In the genomic region with DNA sequence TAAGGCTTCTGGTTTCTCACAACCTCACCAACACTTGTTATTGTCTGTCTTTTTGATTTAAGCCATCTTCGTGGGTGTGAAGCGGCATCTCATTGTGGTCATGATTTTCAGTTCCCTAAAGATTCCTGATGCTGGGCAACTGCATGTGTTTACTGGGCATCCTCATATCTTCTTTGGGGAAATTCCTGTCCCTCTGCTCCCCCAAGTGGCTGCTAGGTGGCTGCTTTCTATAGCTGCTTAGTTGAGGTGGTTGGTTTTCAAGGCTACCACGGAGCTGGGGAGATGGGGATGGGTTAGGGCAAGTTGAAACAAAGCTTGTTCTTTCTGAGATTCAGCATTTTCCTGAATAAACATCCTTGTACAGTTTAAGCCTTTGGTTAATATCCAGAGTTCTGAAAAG, we compare ENCODE assay signal across 9 cellular contexts.
DNase-seq lines count a peak whose midpoint lies in the region; ATAC-seq and TF ChIP-seq lines count a peak whose summit lies in the region.
"Had no signal": no experiment of that assay in that cellular context is flagged by ENCODE, and none has a peak within 500 bp of the region (broad histone marks: within the 10 kb centered on the region; RNA-seq: fewer than 3 reads in every experiment).

No MANE protein-coding gene starts in this region.

- CTCF ChIA-PET in HCT116 (lab: Charles Lee): interaction anchor here (1.0 to 1.9 kb wide), 3 partner anchors 334 to 431 kb away, joined by 3 to 9 read pairs (median 5); no protein-coding TSS in a partner anchor
- CTCF ChIA-PET in CD8-positive, alpha-beta memory T cell (lab: Charles Lee): no interaction called here

- H3K9ac ChIP-seq in DND-41 (ENCODE audit: low read depth, low read length) (no peak overlapping the region), HCT116 (ENCODE audit: low read length) (no peak overlapping the region)

- no TSS peak for BruUV-seq in HCT116 (replicated peaks; lab: Mats Ljungman, UMichigan)

- no peaks in the 10 kb centered on the region for H3K79me2 ChIP-seq in DND-41 (ENCODE audit: insufficient read depth, low read length)
- H3K79me2 ChIP-seq in HCT116 (ENCODE audit: insufficient read depth, low read length): no peaks in the 10 kb centered on the region

- no peaks in the 10 kb centered on the region for H3K9me2 ChIP-seq in HCT116 (ENCODE audit: insufficient read depth)

- no peaks in the 10 kb centered on the region for H3K4me1 ChIP-seq in DND-41 (ENCODE audit: insufficient read depth, low read length)
- H3K4me1 ChIP-seq in HCT116 (ENCODE audit: control insufficient read depth in 1 of 2, insufficient read depth in 2 of 2, low read length in 2 of 2): no peaks in the 10 kb centered on the region
- no peaks in the 10 kb centered on the region for H3K4me1 ChIP-seq in CD8-positive, alpha-beta memory T cell (ENCODE audit: insufficient read depth, low read length)
- H3K4me1 ChIP-seq in sigmoid colon: peaks cover 0 to 11% (median 4%) of the 10 kb centered on the region in 4 donors

- H2AFZ ChIP-seq in DND-41 (ENCODE audit: low read depth, low read length) (no peak overlapping the region), HCT116 (ENCODE audit: low read depth, low read length, poor library complexity, severe bottlenecking) (no peak overlapping the region)

- 70 to 77% methylated on average over 3 of the region's 3 CpGs for WGBS in sigmoid colon, 2 donors

- no peaks in the 10 kb centered on the region for H3K4me1 Mint-ChIP-seq in activated CD4-positive, alpha-beta T cell treated with anti-CD3 and anti-CD28 coated beads, Interleukin-2, amount 10 ng/mL, durations not matched to agents 24 days and 14 days
- no peaks in the 10 kb centered on the region for H3K4me1 Mint-ChIP-seq in CD8-positive, alpha-beta memory T cell

- TF ChIP-seq POLR2A in HCT116 (IDR thresholded peaks at IDR 0.05; ENCODE audit: borderline replicate concordance, extremely low read depth, insufficient read depth, insufficient read length) (no peak), sigmoid colon (IDR thresholded peaks at IDR 0.05) (no peak)

- POLR2A ChIA-PET in HCT116 (lab: Charles Lee): no interaction called here
- POLR2A ChIA-PET in CD8-positive, alpha-beta memory T cell (lab: Charles Lee): no interaction called here

- H3K36me3 ChIP-seq in DND-41 (ENCODE audit: insufficient read depth, low read length) (no peaks in the 10 kb centered on the region), HCT116 (ENCODE audit: control insufficient read depth in 1 of 2, insufficient read depth in 2 of 2, low read length in 2 of 2) (no peaks in the 10 kb centered on the region), sigmoid colon (no peaks in the 10 kb centered on the region)
- no peaks in the 10 kb centered on the region for H3K36me3 ChIP-seq in CD8-positive, alpha-beta memory T cell (ENCODE audit: insufficient read depth, low read length)

- no peaks in the 10 kb centered on the region for H3K27me3 Mint-ChIP-seq in activated CD4-positive, alpha-beta T cell treated with anti-CD3 and anti-CD28 coated beads, Interleukin-2, amount 10 ng/mL, durations not matched to agents 24 days and 14 days
- peaks cover 7 to 13% of the 10 kb centered on the region in 2 donors for H3K27me3 Mint-ChIP-seq in CD8-positive, alpha-beta memory T cell

- intact Hi-C loops in HCT116 (cut with micrococcal nuclease): loop anchor here (2.0 to 10.0 kb wide), 2 partner anchors 64 to 402 kb away; no protein-coding TSS in a partner anchor
- intact Hi-C loops in activated CD4-positive, alpha-beta T cell treated with anti-CD3 and anti-CD28 coated beads, Interleukin-2, amount 10 ng/mL, durations not matched to agents 24 days and 14 days (cut with micrococcal nuclease): no loop called here
- intact Hi-C loops in sigmoid colon (cut with DNase I): no loop called here

- TF ChIP-seq EP300 in sigmoid colon (IDR thresholded peaks at IDR 0.05): no peak

- ATAC-seq in DND-41 (ENCODE audit: insufficient read depth, low read depth) (peak; percentile 35; the same call in 1 of the 3 replicates), HCT116 (peak; percentile 76), GM19455 (IDR thresholded peaks at IDR 0.05; ENCODE audit: unreplicated experiment) (no peak)

- no peaks in the 10 kb centered on the region for H3K36me3 Mint-ChIP-seq in activated CD4-positive, alpha-beta T cell treated with anti-CD3 and anti-CD28 coated beads, Interleukin-2, amount 10 ng/mL, durations not matched to agents 24 days and 14 days (ENCODE audit: low read depth)
- H3K36me3 Mint-ChIP-seq in CD8-positive, alpha-beta memory T cell: no peaks in the 10 kb centered on the region

- peak; percentile 60 for TF ChIP-seq CTCF in DND-41 (IDR thresholded peaks at IDR 0.05; ENCODE audit: borderline replicate concordance, extremely low read depth, low read length, poor library complexity, severe bottlenecking)
- TF ChIP-seq CTCF in HCT116 (IDR thresholded peaks at IDR 0.05 in 2 of 3, conservative IDR thresholded peaks at IDR 0.05 in 1 of 3; ENCODE audit: borderline replicate concordance in 1 of 3, insufficient read depth in 1 of 3, low read depth in 2 of 3, low read length in 2 of 3): peak; percentile 45 to 54 (median 51); a peak in 5 of 6 replicates
- TF ChIP-seq CTCF in astrocyte of the cerebellum (IDR thresholded peaks at IDR 0.05; ENCODE audit: low read depth, low read length, missing control alignments): peak; percentile 24
- TF ChIP-seq CTCF in sigmoid colon (IDR thresholded peaks at IDR 0.05): no peak

- no peaks in the 10 kb centered on the region for H3K9me3 Mint-ChIP-seq in activated CD4-positive, alpha-beta T cell treated with anti-CD3 and anti-CD28 coated beads, Interleukin-2, amount 10 ng/mL, durations not matched to agents 24 days and 14 days
- H3K9me3 Mint-ChIP-seq in CD8-positive, alpha-beta memory T cell: no peaks in the 10 kb centered on the region

- H3K4me3 Mint-ChIP-seq in activated CD4-positive, alpha-beta T cell treated with anti-CD3 and anti-CD28 coated beads, Interleukin-2, amount 10 ng/mL, durations not matched to agents 24 days and 14 days: no peak overlapping the region
- H3K4me3 Mint-ChIP-seq in CD8-positive, alpha-beta memory T cell: no peak overlapping the region

- H3K4me2 ChIP-seq in DND-41 (ENCODE audit: insufficient read depth, low read length) (no peak overlapping the region), HCT116 (ENCODE audit: low read length) (no peak overlapping the region)

- no peak overlapping the region for H3K4me3 ChIP-seq in DND-41 (ENCODE audit: low read depth in 1 of 2, low read length in 2 of 2)
- no peak overlapping the region for H3K4me3 ChIP-seq in HCT116 (replicated peaks in 1 of 2; ENCODE audit: low read depth in 1 of 2, low read length in 2 of 2)
- H3K4me3 ChIP-seq in astrocyte of the cerebellum (ENCODE audit: low read depth, low read length): no peak overlapping the region
- H3K4me3 ChIP-seq in CD8-positive, alpha-beta memory T cell (ENCODE audit: low read length): no peak overlapping the region
- no peak overlapping the region for H3K4me3 ChIP-seq in sigmoid colon

- peak; percentile 12 for DNase-seq in DND-41
- DNase-seq in HCT116 (ENCODE audit: low read depth, low spot score): peak; percentile 12
- no peak for DNase-seq in astrocyte of the cerebellum (ENCODE audit: low read depth)
- DNase-seq in left kidney (ENCODE audit: low read depth, low spot score): peak; percentile 33
- DNase-seq in activated CD4-positive, alpha-beta T cell treated with anti-CD3 and anti-CD28 coated beads, Interleukin-2, amount 10 ng/mL, durations not matched to agents 24 days and 14 days: no peak
- no peak for DNase-seq in CD8-positive, alpha-beta memory T cell
- no peak for DNase-seq in sigmoid colon
- DNase-seq: SHP77 treated with DMSO at 0.1 percent for 48 hours had no signal

- peak; percentile 68 for TF ChIP-seq RAD21 in HCT116 (IDR thresholded peaks at IDR 0.05; ENCODE audit: low read depth)

- H3K27ac Mint-ChIP-seq in activated CD4-positive, alpha-beta T cell treated with anti-CD3 and anti-CD28 coated beads, Interleukin-2, amount 10 ng/mL, durations not matched to agents 24 days and 14 days: no peak overlapping the region
- no peak overlapping the region for H3K27ac Mint-ChIP-seq in CD8-positive, alpha-beta memory T cell

- RAD21 ChIA-PET in HCT116 (lab: Charles Lee; ENCODE audit: low non-redundant PET in 1 of 2, low total read pairs in 2 of 2, uncharacterized antibody in 2 of 2, unreplicated experiment in 2 of 2): interaction anchor here in 1 of 2 experiments (0.8 kb wide), 1 partner anchor 431 kb away, joined by 4 read pairs; no protein-coding TSS in a partner anchor

- H4K20me1 ChIP-seq in DND-41 (ENCODE audit: insufficient read depth, low read length): no peaks in the 10 kb centered on the region
- H4K20me1 ChIP-seq in HCT116 (ENCODE audit: insufficient read depth): no peaks in the 10 kb centered on the region

- H3K9me3 ChIP-seq in DND-41 (ENCODE audit: insufficient read depth, low read length, severe bottlenecking) (no peaks in the 10 kb centered on the region), HCT116 (ENCODE audit: control insufficient read depth in 1 of 2, insufficient read depth in 1 of 2, low read depth in 1 of 2, low read length in 2 of 2) (no peaks in the 10 kb centered on the region), sigmoid colon (no peaks in the 10 kb centered on the region)
- H3K9me3 ChIP-seq in CD8-positive, alpha-beta memory T cell (ENCODE audit: low read length): no peaks in the 10 kb centered on the region

- in situ Hi-C loops in astrocyte of the cerebellum (cut with HindIII; ENCODE audit: low sequenced_read_pairs): no loop called here

- H3K27me3 ChIP-seq in DND-41 (ENCODE audit: insufficient read depth, low read length, poor library complexity): no peaks in the 10 kb centered on the region
- no peaks in the 10 kb centered on the region for H3K27me3 ChIP-seq in HCT116 (ENCODE audit: insufficient read depth, low read length)
- H3K27me3 ChIP-seq in CD8-positive, alpha-beta memory T cell (ENCODE audit: insufficient read depth, low read length, poor library complexity, severe bottlenecking): no peaks in the 10 kb centered on the region
- no peaks in the 10 kb centered on the region for H3K27me3 ChIP-seq in sigmoid colon

- H3K27ac ChIP-seq in DND-41 (ENCODE audit: low read length): no peak overlapping the region
- H3K27ac ChIP-seq in HCT116 (ENCODE audit: low read depth, low read length): no peak overlapping the region
- no peak overlapping the region for H3K27ac ChIP-seq in CD8-positive, alpha-beta memory T cell (ENCODE audit: low read depth, low read length)
- H3K27ac ChIP-seq in sigmoid colon: no peak overlapping the region

Comparison
In these comparisons a context has a peak if more than half of its experiments do, and no peak if none do; other contexts are left out.
1. DNase-seq: peak in DND-41 (single experiment), HCT116 (single experiment) and left kidney (single experiment); none in astrocyte of the cerebellum (single experiment), activated CD4-positive, alpha-beta T cell treated with anti-CD3 and anti-CD28 coated beads, Interleukin-2, amount 10 ng/mL, durations not matched to agents 24 days and 14 days (single experiment), CD8-positive, alpha-beta memory T cell (0 of 5) and sigmoid colon (single experiment).
2. CTCF ChIP-seq: peak in DND-41 (single experiment), HCT116 (3 of 3) and astrocyte of the cerebellum (single experiment); none in sigmoid colon (0 of 4).